Comparison of ENCODE assay signal across 37 cellular contexts in the genomic region with DNA sequence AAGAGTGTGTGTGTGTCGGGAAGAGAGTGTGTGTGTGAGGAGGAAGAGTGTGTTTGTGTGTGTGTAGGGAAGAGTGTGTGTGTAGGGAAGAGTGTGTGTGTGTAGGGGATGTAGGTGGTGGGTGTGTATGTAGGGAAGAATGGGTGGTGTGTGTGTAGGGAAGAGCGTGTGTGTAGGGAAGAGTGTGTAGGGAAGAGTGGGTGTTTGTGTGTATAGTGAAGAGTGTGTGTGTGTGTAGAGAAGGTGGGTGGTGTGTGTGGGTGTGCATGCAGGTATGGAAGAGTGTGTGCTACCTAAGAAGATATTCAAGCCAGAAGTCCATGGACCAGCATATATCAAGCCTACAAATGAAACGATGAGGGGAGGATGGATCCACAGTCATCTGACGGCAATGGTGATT.
"Had no signal": no experiment of that assay in that cellular context is flagged by ENCODE, and none has a peak within 500 bp of the region (broad histone marks: within the 10 kb centered on the region; RNA-seq: fewer than 3 reads in every experiment).

No MANE protein-coding gene starts in this region.

- H3K9me3 Mint-ChIP-seq: activated B cell treated with CpG ODN at 0.5 μM for 24 hours; activated CD4-positive, alpha-beta memory T cell treated with anti-CD3 and anti-CD28 coated beads for 36 hours; activated CD8-positive, alpha-beta T cell treated with anti-CD3 and anti-CD28 coated beads for 36 hours; activated naive CD4-positive, alpha-beta T cell treated with anti-CD3 and anti-CD28 coated beads for 36 hours; activated naive CD4-positive, alpha-beta T cell treated with anti-CD3 and anti-CD28 coated beads, Interleukin-2, amount 50 U/mL, for 72 hours; activated naive CD8-positive, alpha-beta T cell treated with anti-CD3 and anti-CD28 coated beads for 36 hours; activated T-cell treated with anti-CD3 and anti-CD28 coated beads, Interleukin-2, amount 50 U/mL, for 4 hours; activated T-cell treated with anti-CD3 and anti-CD28 coated beads, Interleukin-2, amount 50 U/mL, for 72 hours; activated T-helper 1 cell treated with anti-CD3 and anti-CD28 coated beads, Interleukin-12 subunit alpha, Interleukin-12 subunit beta, Interleukin-2, Interleukin-4 antibody, amounts not matched to agents 30 ng/mL and 10 ng/mL and 1 ng/mL, durations not matched to agents 14 hours and 24 hours and 36 hours had no signal

- H3K9me3 ChIP-seq: adrenal gland, body of pancreas, breast epithelium had no signal

- H3K27ac ChIP-seq: adrenal gland, body of pancreas, brain microvascular endothelial cell, breast epithelium, VCaP had no signal

- H3K4me3 ChIP-seq: adrenal gland, body of pancreas, breast epithelium had no signal

- H3K4me1 Mint-ChIP-seq: activated B cell treated with CpG ODN at 0.5 μM for 24 hours; activated CD4-positive, alpha-beta T cell treated with anti-CD3 and anti-CD28 coated beads, Interleukin-2, amount 10 ng/mL, durations not matched to agents 24 days and 14 days; activated naive CD8-positive, alpha-beta T cell treated with anti-CD3 and anti-CD28 coated beads for 36 hours; activated T-helper 17 cell treated with anti-CD3 and anti-CD28 coated beads, Interleukin-2, amount 50 U/mL, for 72 hours had no signal

- H3K27me3 ChIP-seq: adrenal gland, body of pancreas, brain microvascular endothelial cell, breast epithelium had no signal

- H3K4me3 Mint-ChIP-seq: activated B cell treated with CpG ODN at 0.5 μM for 24 hours; activated CD4-positive, alpha-beta memory T cell treated with anti-CD3 and anti-CD28 coated beads for 36 hours; activated CD4-positive, alpha-beta T cell treated with anti-CD3 and anti-CD28 coated beads, Interleukin-2, amount 10 ng/mL, durations not matched to agents 24 days and 14 days; activated CD8-positive, alpha-beta T cell treated with anti-CD3 and anti-CD28 coated beads for 36 hours; activated naive CD4-positive, alpha-beta T cell treated with anti-CD3 and anti-CD28 coated beads for 36 hours; activated naive CD8-positive, alpha-beta T cell treated with anti-CD3 and anti-CD28 coated beads for 36 hours; activated T-cell treated with anti-CD3 and anti-CD28 coated beads, Interleukin-2, amount 50 U/mL, for 4 hours; activated T-cell treated with anti-CD3 and anti-CD28 coated beads, Interleukin-2, amount 50 U/mL, for 72 hours; activated T-helper 1 cell treated with anti-CD3 and anti-CD28 coated beads, Interleukin-12 subunit alpha, Interleukin-12 subunit beta, Interleukin-2, Interleukin-4 antibody, amounts not matched to agents 30 ng/mL and 10 ng/mL and 1 ng/mL, durations not matched to agents 14 hours and 24 hours and 36 hours; activated T-helper 17 cell treated with anti-CD3 and anti-CD28 coated beads, Interleukin-2, amount 50 U/mL, for 72 hours; T-helper 1 cell treated with Interleukin-12 subunit alpha and Interleukin-12 subunit beta and Interleukin-4 antibody, amounts not matched to agents 30 μg/mL and 1 μg/mL, for 36 hours; T-helper 2 cell treated with Interferon-gamma antibody and Interleukin-4, amounts not matched to agents 5 μg/mL and 100 μg/mL, for 36 hours had no signal

- ATAC-seq: activated CD8-positive, alpha-beta T cell treated with anti-CD3 and anti-CD28 coated beads for 36 hours; activated naive CD4-positive, alpha-beta T cell treated with anti-CD3 and anti-CD28 coated beads, Interleukin-2, amount 50 U/mL, for 72 hours; activated T-cell treated with anti-CD3 and anti-CD28 coated beads, Interleukin-2, amount 50 U/mL, for 4 hours; activated T-cell treated with anti-CD3 and anti-CD28 coated beads, Interleukin-2, amount 50 U/mL, for 72 hours; activated T-helper 17 cell treated with anti-CD3 and anti-CD28 coated beads, Interleukin-2, amount 50 U/mL, for 72 hours; body of pancreas had no signal

- DNase-seq: activated B cell treated with CpG ODN at 0.5 μM for 24 hours; activated CD4-positive, alpha-beta memory T cell treated with anti-CD3 and anti-CD28 coated beads for 36 hours; activated CD4-positive, alpha-beta T cell treated with anti-CD3 and anti-CD28 coated beads for 4 hours; activated CD4-positive, alpha-beta T cell treated with anti-CD3 and anti-CD28 coated beads, Interleukin-2, amount 10 ng/mL, durations not matched to agents 24 days and 14 days; activated CD4-positive, alpha-beta T cell treated with anti-CD3 and anti-CD28 coated beads, Interleukin-2, amount 50 U/mL, for 1 hour; activated CD4-positive, alpha-beta T cell treated with anti-CD3 and anti-CD28 coated beads, Interleukin-2, amount 50 U/mL, for 4 hours; activated CD4-positive, CD25-positive, alpha-beta regulatory T cell treated with anti-CD3 and anti-CD28 coated beads, Interleukin-2, amount 50 U/mL, for 72 hours; activated CD8-positive, alpha-beta memory T cell treated with anti-CD3 and anti-CD28 coated beads, Interleukin-2, amount 50 U/mL, for 4 hours; activated CD8-positive, alpha-beta T cell treated with anti-CD3 and anti-CD28 coated beads for 36 hours; activated effector memory CD4-positive, alpha-beta T cell treated with anti-CD3 and anti-CD28 coated beads, Interleukin-2, amount 50 U/mL, for 16 hours; activated gamma-delta T cell treated with Interleukin-2 at 50 U/mL for 16 hours; activated naive CD4-positive, alpha-beta T cell; activated naive CD4-positive, alpha-beta T cell treated with anti-CD3 and anti-CD28 coated beads for 36 hours; activated naive CD4-positive, alpha-beta T cell treated with anti-CD3 and anti-CD28 coated beads, Interleukin-2, amount 50 U/mL, for 16 hours; activated naive CD8-positive, alpha-beta T cell treated with anti-CD3 and anti-CD28 coated beads for 36 hours; activated T-cell treated with anti-CD3 and anti-CD28 coated beads for 4 hours; activated T-cell treated with anti-CD3 and anti-CD28 coated beads, Interleukin-2, amount 50 U/mL, for 1 hour; activated T-cell treated with anti-CD3 and anti-CD28 coated beads, Interleukin-2, amount 50 U/mL, for 4 hours; activated T-cell treated with anti-CD3 and anti-CD28 coated beads, Interleukin-2, amount 50 U/mL, for 72 hours; adrenal gland; amniotic stem cell; aorta; body of pancreas; brain microvascular endothelial cell; central memory CD4-positive, alpha-beta T cell; T-helper 1 cell; T-helper 2 cell; T-helper 9 cell had no signal

- H3K27ac Mint-ChIP-seq: activated B cell treated with CpG ODN at 0.5 μM for 24 hours; activated CD4-positive, alpha-beta memory T cell treated with anti-CD3 and anti-CD28 coated beads for 36 hours; activated CD4-positive, alpha-beta T cell treated with anti-CD3 and anti-CD28 coated beads, Interleukin-2, amount 10 ng/mL, durations not matched to agents 24 days and 14 days; activated CD8-positive, alpha-beta T cell treated with anti-CD3 and anti-CD28 coated beads for 36 hours; activated naive CD4-positive, alpha-beta T cell treated with anti-CD3 and anti-CD28 coated beads for 36 hours; activated naive CD8-positive, alpha-beta T cell treated with anti-CD3 and anti-CD28 coated beads for 36 hours; activated T-cell treated with anti-CD3 and anti-CD28 coated beads, Interleukin-2, amount 50 U/mL, for 72 hours; activated T-helper 1 cell treated with anti-CD3 and anti-CD28 coated beads, Interleukin-12 subunit alpha, Interleukin-12 subunit beta, Interleukin-2, Interleukin-4 antibody, amounts not matched to agents 30 ng/mL and 10 ng/mL and 1 ng/mL, durations not matched to agents 14 hours and 24 hours and 36 hours; activated T-helper 17 cell treated with anti-CD3 and anti-CD28 coated beads, Interleukin-2, amount 50 U/mL, for 72 hours; T-helper 1 cell treated with Interleukin-12 subunit alpha and Interleukin-12 subunit beta and Interleukin-4 antibody, amounts not matched to agents 30 μg/mL and 1 μg/mL, for 36 hours; T-helper 2 cell treated with Interferon-gamma antibody and Interleukin-4, amounts not matched to agents 5 μg/mL and 100 μg/mL, for 36 hours had no signal

- FAIRE-seq: astrocyte, TTC549 had no signal

- H3K36me3 ChIP-seq: adrenal gland, brain microvascular endothelial cell, breast epithelium had no signal

- H3K4me1 ChIP-seq: adrenal gland, body of pancreas, breast epithelium had no signal

- H3K27me3 Mint-ChIP-seq: activated B cell treated with CpG ODN at 0.5 μM for 24 hours; activated CD4-positive, alpha-beta memory T cell treated with anti-CD3 and anti-CD28 coated beads for 36 hours; activated CD4-positive, alpha-beta T cell treated with anti-CD3 and anti-CD28 coated beads, Interleukin-2, amount 10 ng/mL, durations not matched to agents 24 days and 14 days; activated T-helper 17 cell treated with anti-CD3 and anti-CD28 coated beads, Interleukin-2, amount 50 U/mL, for 72 hours had no signal

- H3K36me3 Mint-ChIP-seq: activated CD4-positive, alpha-beta memory T cell treated with anti-CD3 and anti-CD28 coated beads for 36 hours; activated naive CD4-positive, alpha-beta T cell treated with anti-CD3 and anti-CD28 coated beads, Interleukin-2, amount 50 U/mL, for 72 hours; activated naive CD8-positive, alpha-beta T cell treated with anti-CD3 and anti-CD28 coated beads for 36 hours had no signal
